Comparison of ENCODE assay signal across 11 cellular contexts in genomic region chr15:57320543-57321220, GRCh38. TPM values are rescaled to one million over a fixed set of nuclear protein-coding genes. Genes with fewer than 3 reads are reported as not detected.
DNase-seq lines count a peak whose midpoint lies in the region; ATAC-seq and TF ChIP-seq lines count a peak whose summit lies in the region.
"Had no signal": no experiment of that assay in that cellular context is flagged by ENCODE, and none has a peak within 500 bp of the region (broad histone marks: within the 10 kb centered on the region; RNA-seq: fewer than 3 reads in every experiment).

No MANE protein-coding gene starts in this region.

- H3K4me1 Mint-ChIP-seq in HFFc6 (ENCODE audit: low read depth), result peaks cover 18% of the 10 kb centered on the region; the same call in 1 of the 2 replicates

- H3K36me3 ChIP-seq in adipocyte (ENCODE audit: control insufficient read depth, insufficient read depth, low read length, severe bottlenecking) (no peaks in the 10 kb centered on the region), skeletal muscle tissue (ENCODE audit: control insufficient read depth in 3 of 3, insufficient read depth in 3 of 3, low read length in 3 of 3) (no peaks in the 10 kb centered on the region), BE2C (no peaks in the 10 kb centered on the region)

- TF ChIP-seq CTCF in HFFc6 (IDR thresholded peaks at IDR 0.05) (no peak), BE2C (IDR thresholded peaks at IDR 0.05; ENCODE audit: low read depth, low read length) (no peak)

- H3K27ac ChIP-seq in skeletal muscle tissue (ENCODE audit: low read depth, low read length), result peak overlapping the region; percentile 48

- H3K9ac ChIP-seq in adipocyte (ENCODE audit: low read length), result peak overlapping the region; percentile 26
- no peak overlapping the region for H3K9ac ChIP-seq in skeletal muscle tissue (ENCODE audit: low read depth in 1 of 3, low read length in 3 of 3)

- no peaks in the 10 kb centered on the region for H3K9me3 Mint-ChIP-seq in HFFc6
- H3K9me3 Mint-ChIP-seq: activated CD4-positive, alpha-beta memory T cell treated with anti-CD3 and anti-CD28 coated beads for 36 hours had no signal

- H3K27me3 Mint-ChIP-seq in HFFc6 (ENCODE audit: insufficient read depth), result peaks cover 8% of the 10 kb centered on the region; the same call in 1 of the 2 replicates

- H3K4me1 ChIP-seq in adipocyte (ENCODE audit: control insufficient read depth, insufficient read depth, low read length) (peaks cover 11% of the 10 kb centered on the region), skeletal muscle tissue (ENCODE audit: control insufficient read depth in 3 of 3, insufficient read depth in 3 of 3, low read length in 3 of 3) (peaks cover 0 to 6% (median 4%) of the 10 kb centered on the region in 3 donors), BE2C (peaks cover 19% of the 10 kb centered on the region)

- intact Hi-C loops in left ventricle myocardium superior (cut with micrococcal nuclease), result no loop called here

- H3K27me3 ChIP-seq in adipocyte (replicated peaks; ENCODE audit: control insufficient read depth, insufficient read depth, low read length) (no peaks in the 10 kb centered on the region), skeletal muscle tissue (ENCODE audit: control insufficient read depth in 3 of 3, insufficient read depth in 3 of 3, low read length in 3 of 3) (no peaks in the 10 kb centered on the region), BE2C (no peaks in the 10 kb centered on the region)

- H3K27ac Mint-ChIP-seq in HFFc6, result peak overlapping the region; percentile 40; the same call in 1 of the 2 replicates

- DNase-seq in HFFc6 (peak; percentile 8), adipocyte (ENCODE audit: low read depth) (peak; percentile 24), left ventricle myocardium superior (peak; percentile 51), BE2C (no peak), iPS-NIHi7 (ENCODE audit: extremely low spot score) (no peak)
- DNase-seq: activated CD4-positive, alpha-beta memory T cell treated with anti-CD3 and anti-CD28 coated beads for 36 hours; RPMI8226; stimulated activated CD8-positive, alpha-beta memory T cell treated with anti-CD3 and anti-CD28 coated beads, Interleukin-4, amount 100 ng/mL, for 48 hours had no signal

- ATAC-seq in left ventricle myocardium superior (peak; percentile 84), HG03354 (IDR thresholded peaks at IDR 0.05; ENCODE audit: poor library complexity, severe bottlenecking, unreplicated experiment) (no peak), HG02623 (IDR thresholded peaks at IDR 0.05; ENCODE audit: unreplicated experiment) (no peak)

- H3K4me3 ChIP-seq in adipocyte (ENCODE audit: low read length) (peak overlapping the region; percentile 39), skeletal muscle tissue (ENCODE audit: low read length in 3 of 3) (peak overlapping the region in 1 of 3 donors; percentile 13), BE2C (ENCODE audit: low read depth, low read length) (no peak overlapping the region)

- H3K9me3 ChIP-seq in adipocyte (ENCODE audit: control insufficient read depth, low read length) (no peaks in the 10 kb centered on the region), skeletal muscle tissue (ENCODE audit: control insufficient read depth in 3 of 3, low read length in 3 of 3) (peaks cover 0 to 2% (median 0%) of the 10 kb centered on the region in 3 donors), BE2C (no peaks in the 10 kb centered on the region)

- no peaks in the 10 kb centered on the region for H3K36me3 Mint-ChIP-seq in HFFc6 (ENCODE audit: low read depth)
- H3K36me3 Mint-ChIP-seq: activated CD4-positive, alpha-beta memory T cell treated with anti-CD3 and anti-CD28 coated beads for 36 hours had no signal

- H3K4me3 Mint-ChIP-seq in HFFc6, result no peak overlapping the region
- H3K4me3 Mint-ChIP-seq: activated CD4-positive, alpha-beta memory T cell treated with anti-CD3 and anti-CD28 coated beads for 36 hours had no signal

RNA-seq across cellular contexts. Expression of gene CGNL1, which starts 55.6 kb away (rescaled TPM):
- under 1 TPM in 4 of 6 experiments, not detected in 2; 0.05 to 0.20 (median 0.10) TPM for total RNA-seq in HFFc6 (2021; fragmentation: NEBNext Ultra II Directional; extraction: Animal tissue kit (Norgen Biotek cat#: 25700))
- total RNA-seq in left ventricle myocardium superior (15.2 TPM), skeletal muscle tissue (11.5 TPM)
- polyA plus RNA-seq in BE2C (2012; ENCODE audit: insufficient read depth, insufficient read length, low read depth), result 0.26 TPM
- total RNA-seq: activated CD4-positive, alpha-beta memory T cell treated with anti-CD3 and anti-CD28 coated beads for 36 hours had no signal

Comparison
In these comparisons a context has a peak if more than half of its experiments do, and no peak if none do; other contexts are left out.
1. DNase-seq: peak in HFFc6 (single experiment), adipocyte (single experiment) and left ventricle myocardium superior (single experiment); none in BE2C (single experiment) and iPS-NIHi7 (single experiment).
2. RNA of gene CGNL1, which starts 55.6 kb away (total RNA-seq): 15.2 TPM in left ventricle myocardium superior (single experiment) and 11.5 TPM in skeletal muscle tissue (single experiment); 0.05 to 0.20 TPM in HFFc6; every median in the first group is over 10 times any median in the second.